ENCODE assay signal across 1 cellular context in the genomic region with DNA sequence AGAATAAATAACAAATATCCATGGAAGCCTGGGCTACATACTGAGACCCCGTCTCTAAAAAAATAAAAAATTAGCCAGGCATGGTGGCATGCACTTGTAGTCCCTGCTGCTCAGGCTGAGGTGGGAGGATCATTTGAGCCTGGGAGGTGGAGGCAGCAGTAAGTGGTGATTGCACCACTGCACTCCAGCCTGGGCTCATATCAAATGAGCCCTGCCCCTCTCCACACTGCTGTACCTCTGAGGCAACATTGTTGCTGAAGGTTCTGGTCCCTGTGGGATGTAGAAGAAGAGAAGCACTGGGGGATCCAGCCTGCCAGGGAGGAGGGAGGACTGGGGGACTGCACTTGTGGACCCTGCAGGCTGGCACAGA.
TF ChIP-seq lines count a peak whose summit lies in the region.

No MANE protein-coding gene starts in this region.

TF ChIP-seq in WTC11, 78 proteins besides CTCF, POLR2A, EP300 and RAD21 (continued from another document):
- TF ChIP-seq, protein P1, sequence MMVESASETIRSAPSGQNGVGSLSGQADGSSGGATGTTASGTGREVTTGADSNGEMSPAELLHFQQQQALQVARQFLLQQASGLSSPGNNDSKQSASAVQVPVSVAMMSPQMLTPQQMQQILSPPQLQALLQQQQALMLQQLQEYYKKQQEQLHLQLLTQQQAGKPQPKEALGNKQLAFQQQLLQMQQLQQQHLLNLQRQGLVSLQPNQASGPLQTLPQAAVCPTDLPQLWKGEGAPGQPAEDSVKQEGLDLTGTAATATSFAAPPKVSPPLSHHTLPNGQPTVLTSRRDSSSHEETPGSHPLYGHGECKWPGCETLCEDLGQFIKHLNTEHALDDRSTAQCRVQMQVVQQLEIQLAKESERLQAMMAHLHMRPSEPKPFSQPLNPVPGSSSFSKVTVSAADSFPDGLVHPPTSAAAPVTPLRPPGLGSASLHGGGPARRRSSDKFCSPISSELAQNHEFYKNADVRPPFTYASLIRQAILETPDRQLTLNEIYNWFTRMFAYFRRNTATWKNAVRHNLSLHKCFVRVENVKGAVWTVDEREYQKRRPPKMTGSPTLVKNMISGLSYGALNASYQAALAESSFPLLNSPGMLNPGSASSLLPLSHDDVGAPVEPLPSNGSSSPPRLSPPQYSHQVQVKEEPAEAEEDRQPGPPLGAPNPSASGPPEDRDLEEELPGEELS (CRISPR knock-in tag; IDR thresholded peaks at IDR 0.05), result no peak
